ENCODE assay signal across 17 cellular contexts in the genomic region with DNA sequence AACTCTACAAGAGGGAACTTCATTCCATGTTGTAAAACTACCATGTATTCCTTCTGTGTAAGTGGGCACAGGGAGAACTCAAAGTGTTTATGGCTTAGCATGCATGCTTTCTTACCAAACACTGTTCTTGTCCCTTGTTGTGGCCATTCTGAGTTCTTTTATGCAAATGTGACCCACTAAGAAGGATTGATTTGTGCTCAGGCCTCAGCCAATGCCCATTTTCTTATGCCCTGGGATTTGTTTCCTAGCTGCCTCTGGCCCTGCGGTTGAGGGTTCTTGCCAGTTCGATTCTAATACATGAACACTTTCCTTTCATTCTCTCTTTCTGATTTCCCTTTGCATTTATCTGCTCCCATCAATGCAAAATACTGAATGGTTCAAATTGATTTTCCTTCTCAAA.
DNase-seq lines count a peak whose midpoint lies in the region; ATAC-seq and TF ChIP-seq lines count a peak whose summit lies in the region.
"Had no signal": no experiment of that assay in that cellular context is flagged by ENCODE, and none has a peak within 500 bp of the region (broad histone marks: within the 10 kb centered on the region; RNA-seq: fewer than 3 reads in every experiment).

No MANE protein-coding gene starts in this region.

- TF ChIP-seq CTCF in progenitor cell of endocrine pancreas (IDR thresholded peaks at IDR 0.05; ENCODE audit: unreplicated experiment), result no peak
- no peak for TF ChIP-seq CTCF in adrenal gland (IDR thresholded peaks at IDR 0.05)
- no peak for TF ChIP-seq CTCF in foreskin keratinocyte (conservative IDR thresholded peaks at IDR 0.05)

- DNase-seq in caudate nucleus (lab: John Stamatoyannopoulos, UW) (peak in 13 of 61 donors; percentile 1 to 61 (median 10)), pons (ENCODE audit: low spot score) (peak; percentile 37), progenitor cell of endocrine pancreas (ENCODE audit: low spot score, unreplicated experiment) (no peak), adrenal gland (no peak), foreskin keratinocyte (no peak)
- DNase-seq: BE2C; CD4-positive, CD25-positive, alpha-beta regulatory T cell; CD8-positive, alpha-beta memory T cell; COR-L47; DMS 273 treated with DMSO at 0.1 percent for 48 hours; DMS53; DND-41; EL; H9 had no signal

- no peaks in the 10 kb centered on the region for H3K36me3 Mint-ChIP-seq in progenitor cell of endocrine pancreas (ENCODE audit: insufficient read depth)
- H3K36me3 Mint-ChIP-seq: CD4-positive, CD25-positive, alpha-beta regulatory T cell; CD8-positive, alpha-beta memory T cell had no signal

- no peak for ATAC-seq in HG03457 (IDR thresholded peaks at IDR 0.05; ENCODE audit: unreplicated experiment)
- ATAC-seq in foreskin keratinocyte, result no peak
- ATAC-seq: GM12878 had no signal

- TF ChIP-seq POLR2A in adrenal gland (IDR thresholded peaks at IDR 0.05), result no peak

- H3K4me1 Mint-ChIP-seq in progenitor cell of endocrine pancreas (ENCODE audit: low read depth), result peaks cover 2% of the 10 kb centered on the region
- H3K4me1 Mint-ChIP-seq: CD4-positive, CD25-positive, alpha-beta regulatory T cell; CD8-positive, alpha-beta memory T cell had no signal

- no peaks in the 10 kb centered on the region for H3K27me3 Mint-ChIP-seq in progenitor cell of endocrine pancreas
- H3K27me3 Mint-ChIP-seq: CD4-positive, CD25-positive, alpha-beta regulatory T cell; CD8-positive, alpha-beta memory T cell had no signal

- H3K27ac ChIP-seq in caudate nucleus (ENCODE audit: low read depth, low read length) (peak overlapping the region; percentile 74), layer of hippocampus (ENCODE audit: low read depth, low read length) (peak overlapping the region; percentile 49), adrenal gland (no peak overlapping the region), foreskin keratinocyte (no peak overlapping the region)

- no peaks in the 10 kb centered on the region for H3K36me3 ChIP-seq in adrenal gland (replicated peaks in 1 of 2)
- H3K36me3 ChIP-seq: BE2C had no signal

- no peak overlapping the region for H3K4me3 ChIP-seq in adrenal gland
- H3K4me3 ChIP-seq: GM12878 had no signal

- H3K4me3 Mint-ChIP-seq in progenitor cell of endocrine pancreas (ENCODE audit: low read depth), result no peak overlapping the region
- H3K4me3 Mint-ChIP-seq: CD4-positive, CD25-positive, alpha-beta regulatory T cell; CD8-positive, alpha-beta memory T cell; H9 had no signal

- 71 to 91% (median 81%) methylated on average over 2 of the region's 2 CpGs for WGBS in adrenal gland, 4 donors

- H3K9me3 Mint-ChIP-seq in progenitor cell of endocrine pancreas (ENCODE audit: low read depth), result no peaks in the 10 kb centered on the region
- H3K9me3 Mint-ChIP-seq: H9 had no signal

- no peaks in the 10 kb centered on the region for H3K9me3 ChIP-seq in adrenal gland (replicated peaks in 1 of 3)
- H3K9me3 ChIP-seq: BE2C had no signal

- no peaks in the 10 kb centered on the region for H3K27me3 ChIP-seq in layer of hippocampus (ENCODE audit: control insufficient read depth, insufficient read depth, low read length)
- no peaks in the 10 kb centered on the region for H3K27me3 ChIP-seq in adrenal gland
- no peaks in the 10 kb centered on the region for H3K27me3 ChIP-seq in foreskin keratinocyte
- H3K27me3 ChIP-seq: BE2C had no signal

- H3K4me1 ChIP-seq in adrenal gland (replicated peaks in 1 of 2) (no peaks in the 10 kb centered on the region), foreskin keratinocyte (no peaks in the 10 kb centered on the region)
- H3K4me1 ChIP-seq: BE2C had no signal

- no peak overlapping the region for H3K27ac Mint-ChIP-seq in progenitor cell of endocrine pancreas
- H3K27ac Mint-ChIP-seq: CD4-positive, CD25-positive, alpha-beta regulatory T cell; CD8-positive, alpha-beta memory T cell; H9 had no signal

- intact Hi-C loops in adrenal gland (cut with DNase I), result no loop called here

Comparison
In these comparisons a context has a peak if more than half of its experiments do, and no peak if none do; other contexts are left out.
1. H3K27ac ChIP-seq: peak in caudate nucleus (single experiment) and layer of hippocampus (single experiment); none in adrenal gland (0 of 5) and foreskin keratinocyte (single experiment).